In genomic region chr6:84752118-84752850, GRCh38 we compare ENCODE assay signal across 1 cellular context.
TF ChIP-seq lines count a peak whose summit lies in the region.

No MANE protein-coding gene starts in this region.

TF ChIP-seq in WTC11, 78 proteins besides CTCF, POLR2A, EP300 and RAD21 (continued from another document):
- TF ChIP-seq RELA (CRISPR knock-in tag; IDR thresholded peaks at IDR 0.05; ENCODE audit: borderline replicate concordance) (no peak), TCF7 (CRISPR knock-in tag; IDR thresholded peaks at IDR 0.05; ENCODE audit: low read depth) (no peak)
